Comparison of ENCODE assay signal across 17 cellular contexts in genomic region chr10:34046651-34047050, GRCh38.
"Had no signal": no experiment of that assay in that cellular context is flagged by ENCODE, and none has a peak within 500 bp of the region (broad histone marks: within the 10 kb centered on the region; RNA-seq: fewer than 3 reads in every experiment).

No MANE protein-coding gene starts in this region.

- DNase-seq: activated naive CD4-positive, alpha-beta T cell treated with Interleukin-2 at 50 U/mL for 16 hours; activated T-cell treated with anti-CD3 and anti-CD28 coated beads for 4 hours; brain microvascular endothelial cell; esophagus squamous epithelium; heart left ventricle; left cardiac atrium; lower lobe of right lung; nephron progenitor cell; stimulated activated CD4-positive, alpha-beta T cell treated with anti-CD3 and anti-CD28 coated beads, Interleukin-12 subunit alpha, Interleukin-12 subunit beta, amount 100 ng/mL, for 4 hours; T-helper 9 cell had no signal

- H3K4me1 ChIP-seq: esophagus squamous epithelium, heart left ventricle, lower lobe of right lung had no signal

- H3K27me3 ChIP-seq: brain microvascular endothelial cell, esophagus squamous epithelium, heart left ventricle had no signal

- H3K4me1 Mint-ChIP-seq: activated T-helper 17 cell treated with anti-CD3 and anti-CD28 coated beads, Interleukin-2, amount 50 U/mL, for 72 hours; central memory CD8-positive, alpha-beta T cell; stimulated activated effector memory CD8-positive, alpha-beta T cell treated with anti-CD3 and anti-CD28 coated beads, Interleukin-12 subunit alpha, Interleukin-12 subunit beta, amount 100 ng/mL, for 72 hours had no signal

- H3K36me3 ChIP-seq: brain microvascular endothelial cell, esophagus squamous epithelium, heart left ventricle, lower lobe of right lung, thoracic aorta had no signal

- H3K4me3 ChIP-seq: coronary artery, esophagus squamous epithelium, heart left ventricle, lower lobe of right lung, thoracic aorta had no signal

- H3K27ac Mint-ChIP-seq: activated T-helper 17 cell treated with anti-CD3 and anti-CD28 coated beads, Interleukin-2, amount 50 U/mL, for 72 hours; mesothelial cell of epicardium; stimulated activated effector memory CD8-positive, alpha-beta T cell treated with anti-CD3 and anti-CD28 coated beads, Interleukin-12 subunit alpha, Interleukin-12 subunit beta, amount 100 ng/mL, for 72 hours had no signal

- ATAC-seq: activated CD4-positive, CD25-positive, alpha-beta regulatory T cell treated with anti-CD3 and anti-CD28 coated beads, Interleukin-2, amount 50 U/mL, for 24 hours; activated T-helper 17 cell treated with anti-CD3 and anti-CD28 coated beads, Interleukin-2, amount 50 U/mL, for 72 hours; heart left ventricle; lower lobe of right lung; stimulated activated effector memory CD8-positive, alpha-beta T cell treated with anti-CD3 and anti-CD28 coated beads, Interleukin-12 subunit alpha, Interleukin-12 subunit beta, amount 100 ng/mL, for 72 hours had no signal

- H3K4me3 Mint-ChIP-seq: activated T-helper 17 cell treated with anti-CD3 and anti-CD28 coated beads, Interleukin-2, amount 50 U/mL, for 72 hours; central memory CD8-positive, alpha-beta T cell; mesothelial cell of epicardium; nephron progenitor cell; stimulated activated effector memory CD8-positive, alpha-beta T cell treated with anti-CD3 and anti-CD28 coated beads, Interleukin-12 subunit alpha, Interleukin-12 subunit beta, amount 100 ng/mL, for 72 hours had no signal

- H3K27me3 Mint-ChIP-seq: central memory CD8-positive, alpha-beta T cell had no signal

- H3K27ac ChIP-seq: brain microvascular endothelial cell, coronary artery, esophagus squamous epithelium, heart left ventricle, lower lobe of right lung, thoracic aorta had no signal

- H3K36me3 Mint-ChIP-seq: mesothelial cell of epicardium; stimulated activated effector memory CD8-positive, alpha-beta T cell treated with anti-CD3 and anti-CD28 coated beads, Interleukin-12 subunit alpha, Interleukin-12 subunit beta, amount 100 ng/mL, for 72 hours had no signal

- H3K9me3 ChIP-seq: esophagus squamous epithelium, heart left ventricle, lower lobe of right lung, thoracic aorta had no signal
